Comparison of ENCODE assay signal across 12 cellular contexts in genomic region chr3:117193390-117193789, GRCh38.
DNase-seq lines count a peak whose midpoint lies in the region; ATAC-seq, FAIRE-seq and TF ChIP-seq lines count a peak whose summit lies in the region.
"Had no signal": no experiment of that assay in that cellular context is flagged by ENCODE, and none has a peak within 500 bp of the region (broad histone marks: within the 10 kb centered on the region; RNA-seq: fewer than 3 reads in every experiment).

No MANE protein-coding gene starts in this region.

- ATAC-seq in GM12878 (peak; percentile 47; the same call in 1 of the 3 replicates), Right ventricle myocardium superior (ENCODE audit: poor library complexity) (no peak)
- no peak for ATAC-seq in activated CD4-positive, CD25-positive, alpha-beta regulatory T cell treated with anti-CD3 and anti-CD28 coated beads, Interleukin-2, amount 50 U/mL, for 24 hours
- ATAC-seq: mucosa of descending colon had no signal

- H3K27me3 ChIP-seq in GM12878 (replicated peaks in 1 of 2; ENCODE audit: control insufficient read depth in 2 of 2, insufficient read depth in 2 of 2, low read length in 1 of 2) = 0 out of 4 replicates have a peak, but pooled peaks cover 0 to 2% of the 10 kb centered on the region in 2 experiments
- H3K27me3 ChIP-seq in esophagus muscularis mucosa = no peaks in the 10 kb centered on the region

- no peak overlapping the region for H3K9ac ChIP-seq in GM12878 (ENCODE audit: control insufficient read depth, insufficient read depth, low read length)

- FAIRE-seq in GM12878 (lab: Jason Lieb, UNC) = no peak
- FAIRE-seq: bronchial epithelial cell had no signal

- BruUV-seq in GM12878 (replicated peaks; lab: Mats Ljungman, UMichigan) = no TSS peak

- intact Hi-C loops in GM12878 (cut with micrococcal nuclease; ENCODE audit: unreplicated experiment) (no loop called here), Right ventricle myocardium superior (cut with DNase I) (no loop called here), esophagus muscularis mucosa (cut with DNase I) (no loop called here)

- H3K9me3 Mint-ChIP-seq in HFFc6 (peaks cover 12% of the 10 kb centered on the region; the same call in 1 of the 2 replicates), nephron progenitor cell (no peaks in the 10 kb centered on the region)
- H3K9me3 Mint-ChIP-seq: activated CD4-positive, alpha-beta T cell treated with anti-CD3 and anti-CD28 coated beads, Interleukin-2, amount 10 ng/mL, durations not matched to agents 24 days and 14 days had no signal

- peak; percentile 21; the same call in 1 of the 2 replicates for TF ChIP-seq RAD21 in GM12878 (IDR thresholded peaks at IDR 0.05; ENCODE audit: insufficient read depth, low read depth, low read length)

- no peak overlapping the region for H3K4me3 Mint-ChIP-seq in HFFc6
- H3K4me3 Mint-ChIP-seq in nephron progenitor cell = no peak overlapping the region
- H3K4me3 Mint-ChIP-seq: activated CD4-positive, alpha-beta T cell treated with anti-CD3 and anti-CD28 coated beads, Interleukin-2, amount 10 ng/mL, durations not matched to agents 24 days and 14 days; immature natural killer cell had no signal

- H3K4me2 ChIP-seq in GM12878 (ENCODE audit: control insufficient read depth, insufficient read depth) = no peak overlapping the region

- no peaks in the 10 kb centered on the region for H3K4me1 ChIP-seq in GM12878 (ENCODE audit: control insufficient read depth, insufficient read depth, low read length)
- H3K4me1 ChIP-seq in esophagus muscularis mucosa = no peaks in the 10 kb centered on the region

- H3K4me3 ChIP-seq in GM12878 (no peak overlapping the region), esophagus muscularis mucosa (no peak overlapping the region)
- H3K4me3 ChIP-seq: mucosa of descending colon had no signal

- SMC1A ChIA-PET in GM12878 (lab: Charles Lee; ENCODE audit: uncharacterized antibody, unreplicated experiment) = interaction anchor here (0.6 kb wide), 2 partner anchors 136 to 809 kb away, joined by 3 read pairs; no protein-coding TSS in a partner anchor

- H3K36me3 Mint-ChIP-seq in HFFc6 (ENCODE audit: low read depth) (no peaks in the 10 kb centered on the region), nephron progenitor cell (ENCODE audit: low read depth) (no peaks in the 10 kb centered on the region)
- H3K36me3 Mint-ChIP-seq: immature natural killer cell had no signal

- H3K27me3 Mint-ChIP-seq in HFFc6 (ENCODE audit: insufficient read depth) (no peaks in the 10 kb centered on the region), nephron progenitor cell (ENCODE audit: low read depth, poor library complexity) (peaks cover 10% of the 10 kb centered on the region)
- H3K27me3 Mint-ChIP-seq: activated CD4-positive, alpha-beta T cell treated with anti-CD3 and anti-CD28 coated beads, Interleukin-2, amount 10 ng/mL, durations not matched to agents 24 days and 14 days had no signal

- no peaks in the 10 kb centered on the region; the same call in 1 of the 2 replicates for H4K20me1 ChIP-seq in GM12878 (ENCODE audit: control insufficient read depth, insufficient read depth)

- RAD21 ChIA-PET in GM12878 (lab: Charles Lee; ENCODE audit: unreplicated experiment) = interaction anchor here (0.8 kb wide), 2 partner anchors 133 to 285 kb away, joined by 3 read pairs; no protein-coding TSS in a partner anchor

- H2AFZ ChIP-seq in GM12878 (ENCODE audit: control insufficient read depth, low read depth, low read length) = no peak overlapping the region

- peak; percentile 15 for DNase-seq in D341Med (ENCODE audit: low spot score)
- DNase-seq in HFFc6 = peak; percentile 1
- no peak for DNase-seq in GM12878 (ENCODE audit: low read depth, low spot score)
- DNase-seq in nephron progenitor cell = no peak
- DNase-seq in Right ventricle myocardium superior = no peak
- no peak for DNase-seq in esophagus muscularis mucosa (ENCODE audit: extremely low spot score)
- DNase-seq: activated CD4-positive, alpha-beta T cell treated with anti-CD3 and anti-CD28 coated beads, Interleukin-2, amount 10 ng/mL, durations not matched to agents 24 days and 14 days; immature natural killer cell; mucosa of descending colon; SW 1271 had no signal

- in situ Hi-C loops in GM12878 (cut with MboI) = no loop called here

- H3K27ac Mint-ChIP-seq in HFFc6 = no peak overlapping the region
- no peak overlapping the region for H3K27ac Mint-ChIP-seq in nephron progenitor cell
- H3K27ac Mint-ChIP-seq: activated CD4-positive, alpha-beta T cell treated with anti-CD3 and anti-CD28 coated beads, Interleukin-2, amount 10 ng/mL, durations not matched to agents 24 days and 14 days; immature natural killer cell had no signal

- H3K27ac ChIP-seq in GM12878 (ENCODE audit: control insufficient read depth, insufficient read depth) = no peak overlapping the region
- no peak overlapping the region for H3K27ac ChIP-seq in esophagus muscularis mucosa (replicated peaks in 1 of 4)

- TF ChIP-seq POLR2A in GM12878 (IDR thresholded peaks at IDR 0.05; ENCODE audit: low read depth, low read length) (no peak), esophagus muscularis mucosa (IDR thresholded peaks at IDR 0.05; ENCODE audit: low read depth) (no peak)

- TF ChIP-seq EP300 in GM12878 (IDR thresholded peaks at IDR 0.05; ENCODE audit: borderline replicate concordance in 1 of 2, control insufficient read depth in 1 of 2, low read depth in 2 of 2, low read length in 2 of 2) = no peak
- TF ChIP-seq EP300 in esophagus muscularis mucosa (IDR thresholded peaks at IDR 0.05) = no peak

- H3K36me3 ChIP-seq in GM12878 (ENCODE audit: control insufficient read depth in 2 of 2, insufficient read depth in 2 of 2, low read length in 1 of 2) = no peaks in the 10 kb centered on the region
- H3K36me3 ChIP-seq in esophagus muscularis mucosa = no peaks in the 10 kb centered on the region

- POLR2A ChIA-PET in GM12878 (lab: Charles Lee) = no interaction called here

- TF ChIP-seq CTCF in HFFc6 (IDR thresholded peaks at IDR 0.05) (peak; percentile 39; the same call in 1 of the 2 replicates), GM12878 (IDR thresholded peaks at IDR 0.05 in 2 of 3, conservative IDR thresholded peaks at IDR 0.05 in 1 of 3; ENCODE audit: control insufficient read depth in 2 of 3, extremely low read depth in 1 of 3, insufficient read depth in 1 of 3, low read depth in 3 of 3, low read length in 3 of 3) (0 out of 6 replicates have a peak, but pooled peaks of 2 of the 3 experiments have one; percentile 7 to 11), nephron progenitor cell (IDR thresholded peaks at IDR 0.05) (peak; percentile 37), esophagus muscularis mucosa (IDR thresholded peaks at IDR 0.05) (no peak)

- WGBS in GM12878 (ENCODE audit: insufficient coverage, insufficient replicate concordance, low lambda C conversion rate, missing lambda C conversion rate) = 43% methylated on average over 2 of the region's 2 CpGs
- WGBS in esophagus muscularis mucosa = 80% methylated on average over 2 of the region's 2 CpGs

- no peaks in the 10 kb centered on the region for H3K4me1 Mint-ChIP-seq in HFFc6 (ENCODE audit: low read depth)
- H3K4me1 Mint-ChIP-seq in nephron progenitor cell = peaks cover 10% of the 10 kb centered on the region
- H3K4me1 Mint-ChIP-seq: activated CD4-positive, alpha-beta T cell treated with anti-CD3 and anti-CD28 coated beads, Interleukin-2, amount 10 ng/mL, durations not matched to agents 24 days and 14 days; immature natural killer cell had no signal

- CTCF ChIA-PET in GM12878 (lab: Yijun Ruan, JAX) = interaction anchor here (0.8 to 1.2 kb wide), 5 partner anchors 10 to 285 kb away, joined by 3 to 4 read pairs (median 3); no protein-coding TSS in a partner anchor

- H3K9me3 ChIP-seq in GM12878 (replicated peaks; ENCODE audit: control insufficient read depth, insufficient read depth, low read length) (no peaks in the 10 kb centered on the region), esophagus muscularis mucosa (no peaks in the 10 kb centered on the region)
- H3K9me3 ChIP-seq: mucosa of descending colon had no signal

- H3K79me2 ChIP-seq in GM12878 (ENCODE audit: control insufficient read depth, insufficient read depth, low read length) = no peaks in the 10 kb centered on the region

TF ChIP-seq in GM12878, 131 proteins besides CTCF, POLR2A, EP300 and RAD21:
- TF ChIP-seq IRF3 (IDR thresholded peaks at IDR 0.05) = no peak
- TF ChIP-seq, protein P1, sequence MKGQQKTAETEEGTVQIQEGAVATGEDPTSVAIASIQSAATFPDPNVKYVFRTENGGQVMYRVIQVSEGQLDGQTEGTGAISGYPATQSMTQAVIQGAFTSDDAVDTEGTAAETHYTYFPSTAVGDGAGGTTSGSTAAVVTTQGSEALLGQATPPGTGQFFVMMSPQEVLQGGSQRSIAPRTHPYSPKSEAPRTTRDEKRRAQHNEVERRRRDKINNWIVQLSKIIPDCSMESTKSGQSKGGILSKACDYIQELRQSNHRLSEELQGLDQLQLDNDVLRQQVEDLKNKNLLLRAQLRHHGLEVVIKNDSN (IDR thresholded peaks at IDR 0.05; ENCODE audit: borderline replicate concordance, extremely low read length, insufficient read depth, low read depth, low read length) = no peak
- TF ChIP-seq JUND (IDR thresholded peaks at IDR 0.05; ENCODE audit: low read depth, low read length) = no peak
- no peak for TF ChIP-seq RCOR1 (conservative IDR thresholded peaks at IDR 0.05; ENCODE audit: low read depth, low read length)
- no peak for TF ChIP-seq YBX1 (IDR thresholded peaks at IDR 0.05)
- TF ChIP-seq SP1 (IDR thresholded peaks at IDR 0.05; ENCODE audit: low read depth, low read length) = no peak

Comparison
In these comparisons a context has a peak if more than half of its experiments do, and no peak if none do; other contexts are left out.
1. DNase-seq: peak in D341Med (single experiment) and HFFc6 (single experiment); none in GM12878 (single experiment), nephron progenitor cell (single experiment), Right ventricle myocardium superior (single experiment) and esophagus muscularis mucosa (single experiment).
2. CTCF ChIP-seq: peak in HFFc6 (single experiment), GM12878 (2 of 3) and nephron progenitor cell (single experiment); none in esophagus muscularis mucosa (0 of 3).